9 cellular contexts compared by ENCODE assay signal in genomic region chr7:129865093-129865931, GRCh38.
DNase-seq lines count a peak whose midpoint lies in the region; ATAC-seq, FAIRE-seq and TF ChIP-seq lines count a peak whose summit lies in the region.
"Had no signal": no experiment of that assay in that cellular context is flagged by ENCODE, and none has a peak within 500 bp of the region (broad histone marks: within the 10 kb centered on the region; RNA-seq: fewer than 3 reads in every experiment).

No MANE protein-coding gene starts in this region.

- no CpG with 5 or more reads among the region's 4 CpGs for WGBS in IMR-90 (ENCODE audit: extremely low coverage in 2 of 2, insufficient read length in 1 of 2), 2 experiments
- 70% methylated on average over 4 of the region's 4 CpGs for WGBS in hepatocyte (ENCODE audit: low lambda C conversion rate, missing lambda C conversion rate)
- 45 to 62% (median 54%) methylated on average over 4 of the region's 4 CpGs for WGBS in stomach, 5 donors

- peak overlapping the region; percentile 97 for H4K91ac ChIP-seq in IMR-90 (ENCODE audit: insufficient read depth, low read depth, low read length)

- H2AFZ ChIP-seq in IMR-90 (replicated peaks; ENCODE audit: low read length, poor library complexity) (no peak overlapping the region), hepatocyte (no peak overlapping the region)

- H3K4me1 ChIP-seq in IMR-90 (ENCODE audit: control insufficient read depth, insufficient read depth, low read length) (peaks cover 26% of the 10 kb centered on the region), adipocyte (ENCODE audit: control insufficient read depth, insufficient read depth, low read length) (peaks cover 58% of the 10 kb centered on the region), hepatocyte (ENCODE audit: insufficient read depth) (peaks cover 2% of the 10 kb centered on the region), stomach (peaks cover 61 to 76% (median 65%) of the 10 kb centered on the region in 4 donors)

- H3K27me3 ChIP-seq in IMR-90 (ENCODE audit: control insufficient read depth, insufficient read depth, low read length): no peaks in the 10 kb centered on the region
- H3K27me3 ChIP-seq in adipocyte (replicated peaks; ENCODE audit: control insufficient read depth, insufficient read depth, low read length): no peaks in the 10 kb centered on the region
- no peaks in the 10 kb centered on the region for H3K27me3 ChIP-seq in hepatocyte
- H3K27me3 ChIP-seq in stomach: no peaks in the 10 kb centered on the region

- H3K18ac ChIP-seq in IMR-90 (ENCODE audit: low read depth, low read length): peak overlapping the region; percentile 94

- POLR2A ChIA-PET in IMR-90 (lab: Charles Lee; ENCODE audit: unreplicated experiment): no interaction called here

- dilution Hi-C loops in IMR-90 (cut with HindIII; ENCODE audit: low sequenced_read_pairs, unreplicated experiment): no loop called here

- H3K9me3 ChIP-seq in IMR-90 (ENCODE audit: control insufficient read depth, insufficient read depth, low read length): no peaks in the 10 kb centered on the region
- no peaks in the 10 kb centered on the region for H3K9me3 ChIP-seq in adipocyte (ENCODE audit: control insufficient read depth, low read length)
- no peaks in the 10 kb centered on the region for H3K9me3 ChIP-seq in hepatocyte (ENCODE audit: low read depth)
- no peaks in the 10 kb centered on the region for H3K9me3 ChIP-seq in stomach

- peak overlapping the region; percentile 95 for H3K14ac ChIP-seq in IMR-90 (replicated peaks; ENCODE audit: low read depth, low read length)

- BruUV-seq in IMR-90 (replicated peaks; lab: Mats Ljungman, UMichigan): no TSS peak

- intact Hi-C loops in IMR-90 (cut with micrococcal nuclease) (loop anchor here (1.0 kb wide), 1 partner anchor 8 kb away; no protein-coding TSS in a partner anchor), stomach (cut with DNase I; ENCODE audit: low total_unique reads) (no loop called here)

- H3K36me3 ChIP-seq in IMR-90 (ENCODE audit: control insufficient read depth, insufficient read depth, low read length): peaks cover 7% of the 10 kb centered on the region; the same call in 1 of the 2 replicates
- H3K36me3 ChIP-seq in adipocyte (ENCODE audit: control insufficient read depth, insufficient read depth, low read length, severe bottlenecking): peaks cover 9% of the 10 kb centered on the region
- no peaks in the 10 kb centered on the region for H3K36me3 ChIP-seq in hepatocyte (replicated peaks; ENCODE audit: insufficient read depth, low read depth)
- peaks cover 0 to 10% (median 2%) of the 10 kb centered on the region in 4 donors for H3K36me3 ChIP-seq in stomach

- H3K56ac ChIP-seq in IMR-90 (ENCODE audit: extremely low read depth, insufficient read depth, low read length): peak overlapping the region; percentile 63; the same call in 1 of the 2 replicates

- peak overlapping the region; percentile 92 for H4K5ac ChIP-seq in IMR-90 (ENCODE audit: low read depth, low read length)

- in situ Hi-C loops in IMR-90 (cut with MboI; ENCODE audit: low sequenced_read_pairs): no loop called here

- no peak for TF ChIP-seq POLR2A in IMR-90 (IDR thresholded peaks at IDR 0.05; ENCODE audit: low read depth, low read length)
- TF ChIP-seq POLR2A in stomach (IDR thresholded peaks at IDR 0.05): no peak

- H3K23ac ChIP-seq in IMR-90 (ENCODE audit: low read depth, low read length): peak overlapping the region; percentile 85; the same call in 1 of the 2 replicates

- no peak for TF ChIP-seq CTCF in IMR-90 (conservative IDR thresholded peaks at IDR 0.05; ENCODE audit: low read depth, low read length)
- TF ChIP-seq CTCF in hepatocyte (IDR thresholded peaks at IDR 0.05; ENCODE audit: poor library complexity): no peak
- TF ChIP-seq CTCF in stomach (IDR thresholded peaks at IDR 0.05): no peak

- peak overlapping the region; percentile 97 for H2BK20ac ChIP-seq in IMR-90 (ENCODE audit: low read depth, low read length)

- CTCF ChIA-PET in IMR-90 (lab: Yijun Ruan, JAX): interaction anchor here (0.6 kb wide), 1 partner anchor 27 kb away, joined by 3 read pairs; no protein-coding TSS in a partner anchor

- H3K27ac ChIP-seq in IMR-90 (ENCODE audit: insufficient read depth, low read length) (peak overlapping the region; percentile 81; the same call in 1 of the 2 replicates), hepatocyte (peak overlapping the region; percentile 10), stomach (peak overlapping the region; percentile 61 to 78 (median 64))

- H3K79me1 ChIP-seq in IMR-90 (ENCODE audit: low read depth in 1 of 2, low read length in 2 of 2): peaks cover 43 to 76% of the 10 kb centered on the region in 2 experiments

- H3K4me3 ChIP-seq in IMR-90 (ENCODE audit: insufficient read depth, low read depth, low read length) (no peak overlapping the region), adipocyte (ENCODE audit: low read length) (peak overlapping the region; percentile 12), hepatocyte (no peak overlapping the region), stomach (no peak overlapping the region)

- H4K20me1 ChIP-seq in IMR-90 (ENCODE audit: insufficient read depth, low read length) (peaks cover 16% of the 10 kb centered on the region; the same call in 1 of the 2 replicates), hepatocyte (ENCODE audit: insufficient read depth, poor library complexity, severe bottlenecking) (peaks cover 43% of the 10 kb centered on the region)

- peak overlapping the region; percentile 85; the same call in 2 of the 3 replicates for H2BK15ac ChIP-seq in IMR-90 (ENCODE audit: low read depth, low read length)

- H2AK5ac ChIP-seq in IMR-90 (ENCODE audit: low read depth, low read length): peak overlapping the region; percentile 52; the same call in 1 of the 2 replicates

- ATAC-seq in IMR-90 (ENCODE audit: low read depth): peak; percentile 78
- ATAC-seq in GM19455 (IDR thresholded peaks at IDR 0.05; ENCODE audit: unreplicated experiment): no peak
- no peak for ATAC-seq in GM18861 (IDR thresholded peaks at IDR 0.05; ENCODE audit: unreplicated experiment)

- TF ChIP-seq EP300 in stomach (IDR thresholded peaks at IDR 0.05): no peak

- DNase-seq in IMR-90: peak; percentile 69
- peak; percentile 72 for DNase-seq in adipocyte (ENCODE audit: low read depth)
- DNase-seq in hepatocyte (ENCODE audit: low spot score): no peak
- no peak for DNase-seq in stomach
- DNase-seq in frontal cortex (ENCODE audit: low spot score in 2 of 2): no peak
- DNase-seq: activated CD8-positive, alpha-beta memory T cell treated with anti-CD3 and anti-CD28 coated beads, Interleukin-2, amount 50 U/mL, for 4 hours had no signal

- H3K79me2 ChIP-seq in hepatocyte: peaks cover 87% of the 10 kb centered on the region

- peak overlapping the region; percentile 93 for H2BK120ac ChIP-seq in IMR-90 (ENCODE audit: low read depth, low read length)

- H4K8ac ChIP-seq in IMR-90 (ENCODE audit: low read depth in 2 of 2, low read length in 2 of 2): peak overlapping the region; percentile 34 to 92; a peak in 3 of 4 replicates

- no peak overlapping the region for H3K9ac ChIP-seq in IMR-90 (ENCODE audit: low read depth, low read length)
- peak overlapping the region; percentile 20 for H3K9ac ChIP-seq in adipocyte (ENCODE audit: low read length)

- no peaks in the 10 kb centered on the region for H3K9me2 ChIP-seq in hepatocyte (replicated peaks; ENCODE audit: insufficient read depth)

- no peak for FAIRE-seq in frontal cortex (lab: Jason Lieb, UNC)
- FAIRE-seq: GM12891 had no signal

- H2BK5ac ChIP-seq in IMR-90 (ENCODE audit: low read depth, low read length, poor library complexity, severe bottlenecking): peak overlapping the region; percentile 90

- TF ChIP-seq RAD21 in IMR-90 (IDR thresholded peaks at IDR 0.05; ENCODE audit: low read length): no peak

- H2AK9ac ChIP-seq in IMR-90 (replicated peaks; ENCODE audit: low read depth, low read length, poor library complexity): peak overlapping the region; percentile 87

- H3K4me2 ChIP-seq in IMR-90 (ENCODE audit: low read depth, low read length) (peak overlapping the region; percentile 68), hepatocyte (no peak overlapping the region)

- H3K9me1 ChIP-seq in IMR-90 (ENCODE audit: insufficient read depth, low read length): peaks cover 8% of the 10 kb centered on the region

- H3K4ac ChIP-seq in IMR-90 (ENCODE audit: low read depth, low read length): peak overlapping the region; percentile 98

TF ChIP-seq in IMR-90, 13 proteins besides CTCF, POLR2A, EP300 and RAD21:
- TF ChIP-seq CHD1 (IDR thresholded peaks at IDR 0.05; ENCODE audit: low read depth, low read length): no peak
- peak; percentile 92 for TF ChIP-seq NFE2L2 (IDR thresholded peaks at IDR 0.05; ENCODE audit: low read depth, low read length)
- peak; percentile 61 for TF ChIP-seq CEBPB (IDR thresholded peaks at IDR 0.05; ENCODE audit: low read depth, low read length)

Comparison
In these comparisons a context has a peak if more than half of its experiments do, and no peak if none do; other contexts are left out.
1. DNase-seq: peak in IMR-90 (single experiment) and adipocyte (single experiment); none in hepatocyte (single experiment), stomach (single experiment) and frontal cortex (0 of 2).
2. H3K27ac ChIP-seq: peak in every context shown above with its lines; median percentile 81 in IMR-90; 64 in stomach; 10 in hepatocyte.